ENCODE assay signal across 8 cellular contexts in genomic region chr10:12196531-12197211, GRCh38. TPM values are rescaled to one million over a fixed set of nuclear protein-coding genes. Genes with fewer than 3 reads are reported as not detected.
DNase-seq lines count a peak whose midpoint lies in the region; ATAC-seq, FAIRE-seq and TF ChIP-seq lines count a peak whose summit lies in the region.

No MANE protein-coding gene starts in this region.

- DNase-seq in activated naive CD4-positive, alpha-beta T cell (lab: John Stamatoyannopoulos, UW) = no peak
- no peak for DNase-seq in activated naive CD8-positive, alpha-beta T cell treated with anti-CD3 and anti-CD28 coated beads for 36 hours
- DNase-seq in HepG2 (ENCODE audit: low spot score) (no peak), type B pancreatic cell (ENCODE audit: extremely low spot score, unreplicated experiment) (no peak), NCI-H2029 (lab: John Stamatoyannopoulos, UW) (no peak)
- DNase-seq in stimulated activated CD4-positive, alpha-beta T cell treated with anti-CD3 and anti-CD28 coated beads, Interleukin-2, amount 100 ng/mL, for 48 hours = no peak

- H3K36me3 Mint-ChIP-seq in activated naive CD4-positive, alpha-beta T cell treated with anti-CD3 and anti-CD28 coated beads, Interleukin-2, amount 50 U/mL, for 24 hours = peaks cover 22% of the 10 kb centered on the region
- H3K36me3 Mint-ChIP-seq in activated naive CD8-positive, alpha-beta T cell treated with anti-CD3 and anti-CD28 coated beads for 36 hours = peaks cover 40% of the 10 kb centered on the region
- peaks cover 20% of the 10 kb centered on the region for H3K36me3 Mint-ChIP-seq in type B pancreatic cell

- H3K36me3 ChIP-seq in HepG2 (replicated peaks in 1 of 2; ENCODE audit: control insufficient read depth in 1 of 2, insufficient read depth in 2 of 2, low read length in 2 of 2) = peaks cover 7 to 24% of the 10 kb centered on the region in 2 experiments

- no peak overlapping the region for H2AFZ ChIP-seq in HepG2 (ENCODE audit: low read length)

- no peak for TF ChIP-seq EP300 in HepG2 (IDR thresholded peaks at IDR 0.05; ENCODE audit: low read depth in 2 of 2, low read length in 2 of 2)
- TF ChIP-seq EP300 in HepG2 (CRISPR knock-in tag; IDR thresholded peaks at IDR 0.05; ENCODE audit: borderline replicate concordance) = no peak

- ATAC-seq in HepG2 (peak; percentile 2; the same call in 2 of the 3 replicates), GM18870 (IDR thresholded peaks at IDR 0.05; ENCODE audit: unreplicated experiment) (no peak)

- intact Hi-C loops in HepG2 (cut with micrococcal nuclease; ENCODE audit: unreplicated experiment) = loop anchor here (2.0 kb wide), 1 partner anchor 40 kb away; no protein-coding TSS in a partner anchor

- no peaks in the 10 kb centered on the region for H3K9me3 Mint-ChIP-seq in activated naive CD4-positive, alpha-beta T cell treated with anti-CD3 and anti-CD28 coated beads, Interleukin-2, amount 50 U/mL, for 24 hours
- H3K9me3 Mint-ChIP-seq in activated naive CD8-positive, alpha-beta T cell treated with anti-CD3 and anti-CD28 coated beads for 36 hours = no peaks in the 10 kb centered on the region
- no peaks in the 10 kb centered on the region for H3K9me3 Mint-ChIP-seq in type B pancreatic cell

- peak overlapping the region; percentile 95 for H3K9ac ChIP-seq in HepG2 (ENCODE audit: insufficient read depth, low read depth, low read length)

- H3K27ac ChIP-seq in HepG2 (ENCODE audit: extremely low read length, insufficient read depth, low read length) = peak overlapping the region; percentile 92

- BruUV-seq in HepG2 (replicated peaks; lab: Mats Ljungman, UMichigan) = TSS peak; percentile 72

- peaks cover 78% of the 10 kb centered on the region for H3K79me2 ChIP-seq in HepG2 (ENCODE audit: insufficient read depth, low read length)

- TF ChIP-seq CTCF in HepG2 (CRISPR knock-in tag; IDR thresholded peaks at IDR 0.05) (no peak), type B pancreatic cell (conservative IDR thresholded peaks at IDR 0.05) (no peak)

- no peak for TF ChIP-seq RAD21 in HepG2 (CRISPR knock-in tag; IDR thresholded peaks at IDR 0.05)

- no peaks in the 10 kb centered on the region for H3K9me3 ChIP-seq in HepG2 (ENCODE audit: low read length)

- CTCF ChIA-PET in HepG2 (lab: Yijun Ruan, JAX; ENCODE audit: low intra/inter-chr PET ratio, low total read pairs) = no interaction called here

- no peaks in the 10 kb centered on the region; a peak in 1 of 5 replicates for H3K27me3 ChIP-seq in HepG2 (ENCODE audit: control insufficient read depth in 1 of 2, insufficient read depth in 2 of 2, low read length in 2 of 2)

- peak overlapping the region; percentile 100 for H3K27ac Mint-ChIP-seq in activated naive CD4-positive, alpha-beta T cell treated with anti-CD3 and anti-CD28 coated beads, Interleukin-2, amount 50 U/mL, for 24 hours
- H3K27ac Mint-ChIP-seq in activated naive CD8-positive, alpha-beta T cell treated with anti-CD3 and anti-CD28 coated beads for 36 hours = peak overlapping the region; percentile 98
- H3K27ac Mint-ChIP-seq in type B pancreatic cell = peak overlapping the region; percentile 96

- peaks cover 4% of the 10 kb centered on the region; the same call in 1 of the 2 replicates for H4K20me1 ChIP-seq in HepG2 (ENCODE audit: insufficient read depth, low read length)

- peaks cover 64% of the 10 kb centered on the region for H3K4me1 Mint-ChIP-seq in activated naive CD4-positive, alpha-beta T cell treated with anti-CD3 and anti-CD28 coated beads, Interleukin-2, amount 50 U/mL, for 24 hours
- peaks cover 37% of the 10 kb centered on the region for H3K4me1 Mint-ChIP-seq in activated naive CD8-positive, alpha-beta T cell treated with anti-CD3 and anti-CD28 coated beads for 36 hours
- H3K4me1 Mint-ChIP-seq in type B pancreatic cell (ENCODE audit: unreplicated experiment) = peaks cover 25% of the 10 kb centered on the region

- H3K4me3 ChIP-seq in HepG2 (replicated peaks in 1 of 3; ENCODE audit: insufficient read depth in 1 of 3, low read depth in 2 of 3, low read length in 3 of 3) = peak overlapping the region; percentile 87 to 94 (median 91)

- peaks cover 37% of the 10 kb centered on the region for H3K4me1 ChIP-seq in HepG2 (ENCODE audit: insufficient read depth, low read length)

- H3K4me2 ChIP-seq in HepG2 (ENCODE audit: low read depth, low read length) = peak overlapping the region; percentile 79

- POLR2A ChIA-PET in HepG2 (lab: Yijun Ruan, JAX) = interaction anchor here (0.9 to 1.3 kb wide), 4 partner anchors 24 to 435 kb away, joined by 3 to 8 read pairs (median 4); partner anchors contain the start of gene UPF2

- no peak for TF ChIP-seq POLR2A in HepG2 (IDR thresholded peaks at IDR 0.05; ENCODE audit: insufficient read depth in 1 of 2, low read depth in 2 of 2, low read length in 2 of 2)

- peak overlapping the region; percentile 98 for H3K4me3 Mint-ChIP-seq in activated naive CD4-positive, alpha-beta T cell treated with anti-CD3 and anti-CD28 coated beads, Interleukin-2, amount 50 U/mL, for 24 hours
- peak overlapping the region; percentile 92 for H3K4me3 Mint-ChIP-seq in activated naive CD8-positive, alpha-beta T cell treated with anti-CD3 and anti-CD28 coated beads for 36 hours
- peak overlapping the region; percentile 95 for H3K4me3 Mint-ChIP-seq in type B pancreatic cell

- WGBS in HepG2 (ENCODE audit: low lambda C conversion rate) = under 1% methylated on average over 15 of the region's 15 CpGs

- no peak for FAIRE-seq in HepG2 (lab: Jason Lieb, UNC)

- in situ Hi-C loops in HepG2 (cut with HindIII; ENCODE audit: extremely low pct_ligation_motif_present, low pct_unique_long_range_greater_than_20kb) = no loop called here

- H3K27me3 Mint-ChIP-seq in activated naive CD4-positive, alpha-beta T cell treated with anti-CD3 and anti-CD28 coated beads, Interleukin-2, amount 50 U/mL, for 24 hours = no peaks in the 10 kb centered on the region
- H3K27me3 Mint-ChIP-seq in activated naive CD8-positive, alpha-beta T cell treated with anti-CD3 and anti-CD28 coated beads for 36 hours = no peaks in the 10 kb centered on the region
- H3K27me3 Mint-ChIP-seq in type B pancreatic cell = no peaks in the 10 kb centered on the region

TF ChIP-seq in HepG2, 621 proteins besides CTCF, POLR2A, EP300 and RAD21 (continues in another document):
- no peak for TF ChIP-seq SAP130 (CRISPR knock-in tag; IDR thresholded peaks at IDR 0.05; ENCODE audit: low read depth)
- 0 out of 2 replicates have a peak, but pooled peaks have one; percentile 33 for TF ChIP-seq PRMT3 (CRISPR knock-in tag; IDR thresholded peaks at IDR 0.05; ENCODE audit: borderline replicate concordance, low read depth)

RNA-seq across cellular contexts. Expression of gene CDC123, which starts 0.7 kb away (rescaled TPM):
- total RNA-seq in activated naive CD8-positive, alpha-beta T cell treated with anti-CD3 and anti-CD28 coated beads for 36 hours = 100 to 1,000 TPM; 162 to 170 TPM
- total RNA-seq in HepG2 (2016; rRNA removed; fragmentation: Illumina TruSeq; extraction: Trizol) (153 and 217 TPM in 2 replicates), type B pancreatic cell (ENCODE audit: low replicate concordance) (66.3 and 81.5 TPM in 2 replicates)
- total RNA-seq in HepG2 (2016; cell fraction: cytosol; rRNA removed; fragmentation: Illumina TruSeq; extraction: Trizol; ENCODE audit: low read depth) = 38.0 and 41.2 TPM in 2 replicates
- total RNA-seq in HepG2 (2016; cell fraction: insoluble cytoplasmic fraction; rRNA removed; fragmentation: Illumina TruSeq; extraction: Trizol) = 146 and 228 TPM in 2 replicates
- total RNA-seq in HepG2 (2016; cell fraction: membrane; rRNA removed; fragmentation: Illumina TruSeq; extraction: Trizol) = 44.1 and 50.3 TPM in 2 replicates
- 58.1 and 62.8 TPM in 2 replicates for total RNA-seq in HepG2 (2016; cell fraction: nucleus; rRNA removed; fragmentation: Illumina TruSeq; extraction: Trizol)
- 56.8 and 63.3 TPM in 2 replicates for polyA plus RNA-seq in HepG2 (2011; rRNA removed)
- polyA plus RNA-seq in HepG2 (2011; cell fraction: cytosol; rRNA removed) = 59.6 and 59.8 TPM in 2 replicates
- 27.3 and 29.0 TPM in 2 replicates for polyA plus RNA-seq in HepG2 (2011; cell fraction: nucleus; rRNA removed)
- polyA plus RNA-seq in HepG2 (2012) = 65.3 and 99.2 TPM in 2 replicates
- polyA plus RNA-seq in HepG2 (2016; cell fraction: cytosol; fragmentation: Illumina TruSeq; extraction: Trizol; ENCODE audit: low read depth) = 25.0 and 26.0 TPM in 2 replicates
- polyA plus RNA-seq in HepG2 (2016; cell fraction: insoluble cytoplasmic fraction; fragmentation: Illumina TruSeq; extraction: Trizol; ENCODE audit: low read depth) = 203 and 221 TPM in 2 replicates
- 31.6 and 33.3 TPM in 2 replicates for polyA plus RNA-seq in HepG2 (2016; cell fraction: membrane; fragmentation: Illumina TruSeq; extraction: Trizol; ENCODE audit: low read depth)
- 73.7 and 75.1 TPM in 2 replicates for polyA plus RNA-seq in HepG2 (2016; cell fraction: nucleus; fragmentation: Illumina TruSeq; extraction: Trizol; ENCODE audit: insufficient read depth, low read depth)
- 194 and 353 TPM in 2 replicates for polyA minus RNA-seq in HepG2 (2011; rRNA and poly(A)+ RNA removed; ENCODE audit: low replicate concordance)
- polyA minus RNA-seq in HepG2 (2011; cell fraction: cytosol; rRNA and poly(A)+ RNA removed) = 73.6 and 86.4 TPM in 2 replicates
- 55.2 and 63.2 TPM in 2 replicates for polyA minus RNA-seq in HepG2 (2011; cell fraction: nucleus; rRNA and poly(A)+ RNA removed)

RNA-seq across cellular contexts. Expression of gene NUDT5, which starts 1.0 kb away (rescaled TPM):
- 100 to 1,000 TPM; 108 to 114 TPM for total RNA-seq in activated naive CD8-positive, alpha-beta T cell treated with anti-CD3 and anti-CD28 coated beads for 36 hours
- 134 and 179 TPM in 2 replicates for total RNA-seq in HepG2 (2016; rRNA removed; fragmentation: Illumina TruSeq; extraction: Trizol)
- 34.5 and 35.9 TPM in 2 replicates for total RNA-seq in HepG2 (2016; cell fraction: cytosol; rRNA removed; fragmentation: Illumina TruSeq; extraction: Trizol; ENCODE audit: low read depth)
- 133 and 191 TPM in 2 replicates for total RNA-seq in HepG2 (2016; cell fraction: insoluble cytoplasmic fraction; rRNA removed; fragmentation: Illumina TruSeq; extraction: Trizol)
- total RNA-seq in HepG2 (2016; cell fraction: membrane; rRNA removed; fragmentation: Illumina TruSeq; extraction: Trizol) = 49.9 and 52.8 TPM in 2 replicates
- 52.7 and 53.0 TPM in 2 replicates for total RNA-seq in HepG2 (2016; cell fraction: nucleus; rRNA removed; fragmentation: Illumina TruSeq; extraction: Trizol)
- 57.3 and 79.6 TPM in 2 replicates for polyA plus RNA-seq in HepG2 (2011; rRNA removed)
- 58.1 and 63.2 TPM in 2 replicates for polyA plus RNA-seq in HepG2 (2011; cell fraction: cytosol; rRNA removed)
- polyA plus RNA-seq in HepG2 (2011; cell fraction: nucleus; rRNA removed) = 25.6 and 26.7 TPM in 2 replicates
- polyA plus RNA-seq in HepG2 (2012) = 60.3 and 67.3 TPM in 2 replicates
- 44.5 and 46.9 TPM in 2 replicates for polyA plus RNA-seq in HepG2 (2016; cell fraction: cytosol; fragmentation: Illumina TruSeq; extraction: Trizol; ENCODE audit: low read depth)
- 208 and 231 TPM in 2 replicates for polyA plus RNA-seq in HepG2 (2016; cell fraction: insoluble cytoplasmic fraction; fragmentation: Illumina TruSeq; extraction: Trizol; ENCODE audit: low read depth)
- 41.0 and 45.0 TPM in 2 replicates for polyA plus RNA-seq in HepG2 (2016; cell fraction: membrane; fragmentation: Illumina TruSeq; extraction: Trizol; ENCODE audit: low read depth)
- polyA plus RNA-seq in HepG2 (2016; cell fraction: nucleus; fragmentation: Illumina TruSeq; extraction: Trizol; ENCODE audit: insufficient read depth, low read depth) = 70.5 and 93.1 TPM in 2 replicates
- 23.1 and 74.3 TPM in 2 replicates for polyA minus RNA-seq in HepG2 (2011; rRNA and poly(A)+ RNA removed; ENCODE audit: low replicate concordance)
- 18.8 and 23.8 TPM in 2 replicates for polyA minus RNA-seq in HepG2 (2011; cell fraction: cytosol; rRNA and poly(A)+ RNA removed)
- polyA minus RNA-seq in HepG2 (2011; cell fraction: nucleus; rRNA and poly(A)+ RNA removed) = 40.0 and 45.8 TPM in 2 replicates
- 52.7 and 67.7 TPM in 2 replicates for total RNA-seq in type B pancreatic cell (ENCODE audit: low replicate concordance)
